ENCODE assay signal across 8 cellular contexts in genomic region chr11:129992161-129992944, GRCh38. TPM values are rescaled to one million over a fixed set of nuclear protein-coding genes. Genes with fewer than 3 reads are reported as not detected.
A peak's percentile ranks its signal among the peaks of the same experiment; 100 is the strongest.
DNase-seq lines count a peak whose midpoint lies in the region; ATAC-seq, FAIRE-seq and TF ChIP-seq lines count a peak whose summit lies in the region.

No MANE protein-coding gene starts in this region.

- TF ChIP-seq EP300 in suprapubic skin (IDR thresholded peaks at IDR 0.05) = no peak

- no TSS peak for BruUV-seq in A673 (replicated peaks; lab: Mats Ljungman, UMichigan)
- BruUV-seq in OCI-LY7 (replicated peaks; lab: Mats Ljungman, UMichigan) = no TSS peak

- H3K79me2 ChIP-seq in OCI-LY7 (ENCODE audit: insufficient read depth, low read depth, low read length) = peaks cover 10% of the 10 kb centered on the region; the same call in 1 of the 2 replicates

- H3K27ac ChIP-seq in A673 (ENCODE audit: low read depth, low read length, poor library complexity, severe bottlenecking) (peak overlapping the region; percentile 14), OCI-LY7 (ENCODE audit: low read depth, low read length, poor library complexity, severe bottlenecking) (peak overlapping the region; percentile 45), adrenal gland (peak overlapping the region in 2 of 5 donors; percentile 21 to 23), kidney (ENCODE audit: low read depth in 2 of 2, low read length in 2 of 2) (peak overlapping the region in 1 of 2 donors; percentile 42), suprapubic skin (no peak overlapping the region)

- CTCF ChIA-PET in A673 (lab: Charles Lee) = interaction anchor here (1.7 kb wide), 1 partner anchor 140 kb away, joined by 5 read pairs; no protein-coding TSS in a partner anchor
- CTCF ChIA-PET in OCI-LY7 (lab: Charles Lee; ENCODE audit: unreplicated experiment) = interaction anchor here (0.6 to 1.7 kb wide), 13 partner anchors 10 to 168 kb away, joined by 3 to 17 read pairs (median 4); partner anchors contain the start of genes PRDM10 and ST14

- 15 to 23% (median 18%) methylated on average over 6 of the region's 6 CpGs for WGBS in adrenal gland, 4 donors
- 31% methylated on average over 6 of the region's 6 CpGs for whole genome bisulfite sequencing in suprapubic skin

- peak overlapping the region in 1 of 2 donors; percentile 29 for H3K9ac ChIP-seq in kidney (ENCODE audit: low read length in 2 of 2)

- H3K4me1 ChIP-seq in A673 (ENCODE audit: insufficient read depth, low read length, poor library complexity, severe bottlenecking) (peaks cover 10% of the 10 kb centered on the region), OCI-LY7 (ENCODE audit: insufficient read depth, low read length, poor library complexity, severe bottlenecking) (peaks cover 56% of the 10 kb centered on the region), adrenal gland (replicated peaks in 1 of 2) (peaks cover 0 to 23% of the 10 kb centered on the region in 2 donors), kidney (ENCODE audit: control insufficient read depth in 1 of 2, insufficient read depth in 1 of 2, low read depth in 1 of 2, low read length in 2 of 2) (peaks cover 8 to 16% of the 10 kb centered on the region in 2 donors), suprapubic skin (peaks cover 8% of the 10 kb centered on the region)

- no peaks in the 10 kb centered on the region for H4K20me1 ChIP-seq in OCI-LY7 (ENCODE audit: insufficient read depth, low read length)

- FAIRE-seq in kidney (lab: Jason Lieb, UNC) = no peak

- no peaks in the 10 kb centered on the region for H3K9me2 ChIP-seq in OCI-LY7 (ENCODE audit: insufficient read depth, low read length)

- no peaks in the 10 kb centered on the region for H3K36me3 ChIP-seq in A673 (ENCODE audit: insufficient read depth, low read length, poor library complexity, severe bottlenecking)
- peaks cover 1% of the 10 kb centered on the region for H3K36me3 ChIP-seq in OCI-LY7 (ENCODE audit: insufficient read depth, low read length)
- H3K36me3 ChIP-seq in adrenal gland (replicated peaks in 1 of 2) = no peaks in the 10 kb centered on the region
- H3K36me3 ChIP-seq in kidney (ENCODE audit: control insufficient read depth in 1 of 2, insufficient read depth in 2 of 2, low read length in 2 of 2) = no peaks in the 10 kb centered on the region
- no peaks in the 10 kb centered on the region for H3K36me3 ChIP-seq in suprapubic skin

- TF ChIP-seq CTCF in A673 (conservative IDR thresholded peaks at IDR 0.05; ENCODE audit: low read depth, low read length) (no peak), OCI-LY7 (conservative IDR thresholded peaks at IDR 0.05; ENCODE audit: low read length) (peak; percentile 92), adrenal gland (IDR thresholded peaks at IDR 0.05) (peak in 2 of 6 experiments; percentile 10 to 11), kidney (IDR thresholded peaks at IDR 0.05; ENCODE audit: borderline replicate concordance, extremely low read depth, insufficient read depth) (peak; percentile 55), suprapubic skin (IDR thresholded peaks at IDR 0.05) (peak; percentile 3 to 30)

- TF ChIP-seq POLR2A in adrenal gland (IDR thresholded peaks at IDR 0.05) = peak in 1 of 2 donors; percentile 33
- no peak for TF ChIP-seq POLR2A in suprapubic skin (IDR thresholded peaks at IDR 0.05)

- H3K4me3 ChIP-seq in A673 (ENCODE audit: low read depth, low read length, poor library complexity, severe bottlenecking) (no peak overlapping the region), OCI-LY7 (ENCODE audit: low read depth, low read length, poor library complexity, severe bottlenecking) (no peak overlapping the region), adrenal gland (no peak overlapping the region), kidney (ENCODE audit: low read length in 2 of 2) (no peak overlapping the region), suprapubic skin (no peak overlapping the region)

- POLR2A ChIA-PET in A673 (lab: Charles Lee; ENCODE audit: low non-redundant PET) (interaction anchor here (0.5 kb wide), 1 partner anchor 46 kb away, joined by 4 read pairs; no protein-coding TSS in a partner anchor), OCI-LY7 (lab: Charles Lee) (interaction anchor here (0.7 to 12.4 kb wide), 20 partner anchors 10 to 169 kb away, joined by 3 to 228 read pairs (median 5); partner anchors contain the start of gene PRDM10)

- H2AFZ ChIP-seq in OCI-LY7 (ENCODE audit: low read length) = peak overlapping the region; percentile 20; the same call in 1 of the 2 replicates

- no peaks in the 10 kb centered on the region for H3K27me3 ChIP-seq in A673 (replicated peaks; ENCODE audit: insufficient read depth, low read depth, low read length, poor library complexity)
- no peaks in the 10 kb centered on the region for H3K27me3 ChIP-seq in adrenal gland
- no peaks in the 10 kb centered on the region for H3K27me3 ChIP-seq in suprapubic skin

- peak overlapping the region; percentile 25 for H3K4me2 ChIP-seq in OCI-LY7 (ENCODE audit: low read length)

- no peak for DNase-seq in A673 (ENCODE audit: low spot score)
- DNase-seq in HK-2 (ENCODE audit: unreplicated experiment) = peak; percentile 18
- DNase-seq in OCI-LY7 (ENCODE audit: low spot score) = peak; percentile 91
- peak in 6 of 7 donors; percentile 32 to 70 (median 53) for DNase-seq in adrenal gland
- DNase-seq in kidney = peak; percentile 68
- no peak for DNase-seq in suprapubic skin (ENCODE audit: low spot score in 2 of 2)
- DNase-seq in GOT3 (lab: John Stamatoyannopoulos, UW) = no peak

- intact Hi-C loops in A673 (cut with micrococcal nuclease; ENCODE audit: unreplicated experiment) = no loop called here
- intact Hi-C loops in OCI-LY7 (cut with micrococcal nuclease; ENCODE audit: unreplicated experiment) = loop anchor here (1.0 to 2.0 kb wide), 3 partner anchors 46 to 140 kb away; no protein-coding TSS in a partner anchor
- intact Hi-C loops in adrenal gland (cut with DNase I) = no loop called here
- intact Hi-C loops in kidney (cut with DNase I) = no loop called here

- H3K9me3 ChIP-seq in A673 (ENCODE audit: low read depth, low read length, poor library complexity, severe bottlenecking) (no peaks in the 10 kb centered on the region), OCI-LY7 (ENCODE audit: low read length) (no peaks in the 10 kb centered on the region), adrenal gland (replicated peaks in 1 of 3) (no peaks in the 10 kb centered on the region), kidney (ENCODE audit: control insufficient read depth in 1 of 2, low read length in 2 of 2) (no peaks in the 10 kb centered on the region), suprapubic skin (no peaks in the 10 kb centered on the region)

- peak; percentile 74 for ATAC-seq in GM18502 (IDR thresholded peaks at IDR 0.05; ENCODE audit: poor library complexity, unreplicated experiment)

RNA-seq across cellular contexts. Expression of gene PRDM10, which starts 10.3 kb away (rescaled TPM):
- total RNA-seq in A673 (2021) (17.9 and 18.1 TPM in 2 replicates), OCI-LY7 (2022) (59.2 and 60.6 TPM in 2 replicates), adrenal gland (10 to 100 TPM in 1 of 8 donors, 1 to 10 TPM in 7; 4.6 to 10.1 (median 7.8) TPM), kidney (8.0 TPM), suprapubic skin (10 to 100 TPM; 11.4 to 49.8 (median 13.4) TPM)
- total RNA-seq in OCI-LY7 (2014; rRNA removed; shearing (Covaris generic)) = 28.7 and 29.8 TPM in 2 replicates
- polyA plus RNA-seq in adrenal gland (1 to 10 TPM; 2.3 to 4.0 (median 3.8) TPM), kidney (ENCODE audit: insufficient read depth, low read depth, low replicate concordance) (1.5 TPM)

Comparison
In these comparisons a context has a peak if more than half of its experiments do, and no peak if none do; other contexts are left out.
1. DNase-seq: peak in HK-2 (single experiment), OCI-LY7 (single experiment), adrenal gland (6 of 7) and kidney (single experiment); none in A673 (single experiment), suprapubic skin (0 of 2) and GOT3 (single experiment).